Comparison of ENCODE assay signal across 8 cellular contexts in the genomic region with DNA sequence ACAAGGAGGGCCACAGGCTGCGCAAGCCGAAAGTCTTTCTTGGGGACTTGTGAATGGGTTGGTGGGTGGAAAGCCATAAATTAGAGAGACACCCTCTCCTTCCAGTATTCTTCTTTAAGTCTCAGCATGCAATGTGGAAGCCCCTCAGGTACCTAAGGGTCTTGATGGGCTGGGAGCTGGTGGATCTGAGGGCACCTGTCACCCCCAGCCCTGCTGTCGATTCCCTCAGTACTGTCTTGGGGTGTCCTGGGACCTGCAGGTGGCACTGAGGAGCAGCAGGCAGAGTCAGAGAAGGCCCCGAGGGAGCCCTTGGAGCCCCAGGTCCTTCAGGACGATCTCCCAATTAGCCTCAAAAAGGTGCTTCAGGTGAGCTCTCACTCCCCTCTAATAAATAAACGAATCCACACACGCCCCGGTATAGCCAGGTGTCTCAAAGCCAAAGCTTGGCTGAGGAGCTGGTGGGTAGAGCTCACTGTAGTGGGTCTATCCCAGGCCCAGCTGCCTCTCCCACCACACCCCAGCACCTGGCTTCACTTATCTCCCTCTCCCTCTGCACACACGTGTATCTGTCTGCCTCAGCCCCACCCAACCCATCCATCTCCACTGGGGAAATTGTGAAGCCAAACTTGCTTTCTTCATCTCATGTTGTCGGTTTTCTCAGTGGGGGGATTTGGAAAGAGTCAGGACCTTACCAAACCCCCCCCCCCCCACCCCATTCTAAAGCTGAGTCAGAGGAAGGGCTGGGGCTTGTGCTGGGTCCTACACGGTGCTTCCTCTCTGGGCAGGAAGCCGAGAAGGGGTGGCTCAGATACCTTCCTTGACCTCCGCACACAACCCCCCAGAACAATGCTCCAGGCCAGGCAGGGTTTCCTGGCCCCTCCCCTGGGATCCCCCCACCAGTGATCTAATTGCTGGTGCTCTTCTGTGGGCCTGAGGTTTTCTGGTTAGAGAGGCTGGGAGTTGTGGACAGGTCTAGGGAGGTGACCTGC. TPM values are rescaled to one million over a fixed set of nuclear protein-coding genes. Genes with fewer than 3 reads are reported as not detected.
DNase-seq lines count a peak whose midpoint lies in the region; ATAC-seq and TF ChIP-seq lines count a peak whose summit lies in the region.

No MANE protein-coding gene starts in this region.

- H3K27me3 ChIP-seq in hepatocyte, result no peaks in the 10 kb centered on the region

- DNase-seq in GM10266 (ENCODE audit: extremely low spot score) (peak; percentile 57), NCI-H2107 treated with DMSO at 0.1 percent for 48 hours (lab: John Stamatoyannopoulos, UW; ENCODE audit: unreplicated experiment) (peak; percentile 26), hepatocyte (ENCODE audit: low spot score) (no peak), T-helper 9 cell (no peak), SW 1271 (lab: John Stamatoyannopoulos, UW) (no peak)
- peak in 1 of 2 donors; percentile 36 for DNase-seq in activated naive CD4-positive, alpha-beta T cell treated with anti-CD3 and anti-CD28 coated beads, Interleukin-2, amount 50 U/mL, for 72 hours (ENCODE audit: low spot score in 2 of 2)
- DNase-seq in stimulated activated CD8-positive, alpha-beta memory T cell treated with anti-CD3 and anti-CD28 coated beads, Interleukin-4, amount 100 ng/mL, for 48 hours, result peak; percentile 51

- no peaks in the 10 kb centered on the region for H3K9me3 Mint-ChIP-seq in activated naive CD4-positive, alpha-beta T cell treated with anti-CD3 and anti-CD28 coated beads, Interleukin-2, amount 50 U/mL, for 72 hours

- peaks cover 25% of the 10 kb centered on the region for H3K4me1 ChIP-seq in hepatocyte (ENCODE audit: insufficient read depth)

- no peak overlapping the region for H3K27ac ChIP-seq in hepatocyte

- 70% methylated on average over 13 of the region's 13 CpGs for WGBS in hepatocyte (ENCODE audit: low lambda C conversion rate, missing lambda C conversion rate)

- H3K36me3 Mint-ChIP-seq in activated naive CD4-positive, alpha-beta T cell treated with anti-CD3 and anti-CD28 coated beads, Interleukin-2, amount 50 U/mL, for 72 hours, result peaks cover 2 to 5% of the 10 kb centered on the region in 2 donors

- H3K9me3 ChIP-seq in hepatocyte (ENCODE audit: low read depth), result no peaks in the 10 kb centered on the region

- no peaks in the 10 kb centered on the region for H3K79me2 ChIP-seq in hepatocyte

- TF ChIP-seq CTCF in GM10266 (IDR thresholded peaks at IDR 0.05; ENCODE audit: control insufficient read depth, insufficient read depth, low read depth, missing control alignments) (peak; percentile 55), hepatocyte (IDR thresholded peaks at IDR 0.05; ENCODE audit: poor library complexity) (peak; percentile 10)

- no peaks in the 10 kb centered on the region for H3K36me3 ChIP-seq in hepatocyte (replicated peaks; ENCODE audit: insufficient read depth, low read depth)

- no peak overlapping the region for H3K4me3 ChIP-seq in hepatocyte

- peak in 1 of 2 donors; percentile 42 for ATAC-seq in activated naive CD4-positive, alpha-beta T cell treated with anti-CD3 and anti-CD28 coated beads, Interleukin-2, amount 50 U/mL, for 72 hours
- ATAC-seq in HG02610 (IDR thresholded peaks at IDR 0.05; ENCODE audit: unreplicated experiment), result no peak

- H2AFZ ChIP-seq in hepatocyte, result no peak overlapping the region

- H3K9me2 ChIP-seq in hepatocyte (replicated peaks; ENCODE audit: insufficient read depth), result no peaks in the 10 kb centered on the region

- peak overlapping the region; percentile 93 for H3K4me2 ChIP-seq in hepatocyte

- H3K27ac Mint-ChIP-seq in activated naive CD4-positive, alpha-beta T cell treated with anti-CD3 and anti-CD28 coated beads, Interleukin-2, amount 50 U/mL, for 72 hours, result peak overlapping the region; percentile 19 to 44

- no peaks in the 10 kb centered on the region for H4K20me1 ChIP-seq in hepatocyte (ENCODE audit: insufficient read depth, poor library complexity, severe bottlenecking)

RNA-seq across cellular contexts. Expression of a gene that starts 1.6 kb away (rescaled TPM):
- 10 to 100 TPM; 49.9 to 52.8 TPM for total RNA-seq in activated naive CD4-positive, alpha-beta T cell treated with anti-CD3 and anti-CD28 coated beads, Interleukin-2, amount 50 U/mL, for 72 hours
- total RNA-seq in hepatocyte, result 44.8 and 55.7 TPM in 2 replicates
- 108 and 117 TPM in 2 replicates for polyA plus RNA-seq in hepatocyte

RNA-seq across cellular contexts. Expression of a gene that starts 10.8 kb away (rescaled TPM):
- 1 to 10 TPM; 5.7 to 9.5 TPM for total RNA-seq in activated naive CD4-positive, alpha-beta T cell treated with anti-CD3 and anti-CD28 coated beads, Interleukin-2, amount 50 U/mL, for 72 hours
- total RNA-seq in hepatocyte, result 20.5 and 21.3 TPM in 2 replicates
- 16.3 and 18.1 TPM in 2 replicates for polyA plus RNA-seq in hepatocyte

RNA-seq across cellular contexts. Expression of a gene that starts 19.1 kb away (rescaled TPM):
- under 1 TPM in 1 of 2 donors, not detected in 1; 0.34 TPM for total RNA-seq in activated naive CD4-positive, alpha-beta T cell treated with anti-CD3 and anti-CD28 coated beads, Interleukin-2, amount 50 U/mL, for 72 hours
- total RNA-seq in hepatocyte, result 0.60 TPM in 1 of 2 replicates, not detected in the other
- 0.12 TPM in 1 of 2 replicates, not detected in the other for polyA plus RNA-seq in hepatocyte

RNA-seq across cellular contexts. Expression of a gene that starts 19.1 kb away (rescaled TPM):
- 1 to 10 TPM; 1.5 to 1.8 TPM for total RNA-seq in activated naive CD4-positive, alpha-beta T cell treated with anti-CD3 and anti-CD28 coated beads, Interleukin-2, amount 50 U/mL, for 72 hours
- total RNA-seq in hepatocyte, result 0.04 and 1.6 TPM in 2 replicates
- 0.40 and 0.47 TPM in 2 replicates for polyA plus RNA-seq in hepatocyte

RNA-seq across cellular contexts. Expression of a gene that starts 25.9 kb away (rescaled TPM):
- total RNA-seq in activated naive CD4-positive, alpha-beta T cell treated with anti-CD3 and anti-CD28 coated beads, Interleukin-2, amount 50 U/mL, for 72 hours, result 10 to 100 TPM in 1 of 2 donors, 1 to 10 TPM in 1; 1.7 to 12.6 TPM
- 4.0 and 5.5 TPM in 2 replicates for total RNA-seq in hepatocyte
- polyA plus RNA-seq in hepatocyte, result 10.3 and 13.1 TPM in 2 replicates

Comparison
In these comparisons a context has a peak if more than half of its experiments do, and no peak if none do; other contexts are left out.
1. DNase-seq: peak in GM10266 (single experiment), NCI-H2107 treated with DMSO at 0.1 percent for 48 hours (single experiment) and stimulated activated CD8-positive, alpha-beta memory T cell treated with anti-CD3 and anti-CD28 coated beads, Interleukin-4, amount 100 ng/mL, for 48 hours (single experiment); none in hepatocyte (single experiment), T-helper 9 cell (single experiment) and SW 1271 (0 of 2).